In the genomic region with DNA sequence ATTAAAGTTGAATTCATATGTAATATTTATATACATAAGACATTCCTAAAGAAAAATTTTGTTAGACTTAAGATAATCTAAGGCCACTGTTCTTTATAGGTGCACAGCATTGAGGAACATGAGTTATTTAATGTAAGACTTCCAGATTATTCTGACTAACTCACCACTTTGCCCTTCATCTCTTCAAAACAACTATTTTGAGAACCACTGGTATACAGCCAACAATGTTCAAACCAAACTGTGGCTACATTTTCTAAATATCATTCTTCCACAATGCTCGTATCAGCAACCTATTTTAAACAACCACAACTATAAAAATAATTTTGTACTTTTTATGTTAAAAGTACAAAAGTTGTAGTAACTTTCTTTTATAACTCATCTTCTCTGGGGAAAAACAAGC, we compare ENCODE assay signal across 32 cellular contexts.
A peak's percentile ranks its signal among the peaks of the same experiment; 100 is the strongest.
DNase-seq lines count a peak whose midpoint lies in the region; ATAC-seq and TF ChIP-seq lines count a peak whose summit lies in the region.
"Had no signal": no experiment of that assay in that cellular context is flagged by ENCODE, and none has a peak within 500 bp of the region (broad histone marks: within the 10 kb centered on the region; RNA-seq: fewer than 3 reads in every experiment).

No MANE protein-coding gene starts in this region.

- in situ Hi-C loops in IMR-90 (cut with MboI; ENCODE audit: low sequenced_read_pairs): no loop called here

- no peak overlapping the region for H2AFZ ChIP-seq in IMR-90 (replicated peaks; ENCODE audit: low read length, poor library complexity)

- H3K27me3 ChIP-seq in IMR-90 (ENCODE audit: control insufficient read depth, insufficient read depth, low read length) (no peaks in the 10 kb centered on the region), adrenal gland (no peaks in the 10 kb centered on the region), SJCRH30 (no peaks in the 10 kb centered on the region)
- H3K27me3 ChIP-seq: ascending aorta, MG63, SJSA1, spleen had no signal

- CTCF ChIA-PET in IMR-90 (lab: Yijun Ruan, JAX): no interaction called here

- no peak overlapping the region for H2BK20ac ChIP-seq in IMR-90 (ENCODE audit: low read depth, low read length)

- dilution Hi-C loops in IMR-90 (cut with HindIII; ENCODE audit: low sequenced_read_pairs, unreplicated experiment): no loop called here

- H3K27ac ChIP-seq in IMR-90 (ENCODE audit: insufficient read depth, low read length): no peak overlapping the region
- H3K27ac ChIP-seq in adrenal gland: no peak overlapping the region
- no peak overlapping the region for H3K27ac ChIP-seq in SJCRH30
- H3K27ac ChIP-seq: A549, ascending aorta, left ventricle myocardium inferior, SJSA1, spleen, VCaP had no signal

- no peaks in the 10 kb centered on the region for H3K79me1 ChIP-seq in IMR-90 (ENCODE audit: low read depth in 1 of 2, low read length in 2 of 2)

- H4K8ac ChIP-seq in IMR-90 (ENCODE audit: low read depth in 2 of 2, low read length in 2 of 2): no peak overlapping the region

- H3K36me3 ChIP-seq in IMR-90 (ENCODE audit: control insufficient read depth, insufficient read depth, low read length): no peaks in the 10 kb centered on the region
- H3K36me3 ChIP-seq in adrenal gland (replicated peaks in 1 of 2): no peaks in the 10 kb centered on the region
- H3K36me3 ChIP-seq in SJCRH30: no peaks in the 10 kb centered on the region
- H3K36me3 ChIP-seq: ascending aorta, left ventricle myocardium inferior, MG63, SJSA1, spleen had no signal

- no peak for TF ChIP-seq RAD21 in IMR-90 (IDR thresholded peaks at IDR 0.05; ENCODE audit: low read length)

- H4K5ac ChIP-seq in IMR-90 (ENCODE audit: low read depth, low read length): no peak overlapping the region

- H3K9me1 ChIP-seq in IMR-90 (ENCODE audit: insufficient read depth, low read length): peaks cover 3% of the 10 kb centered on the region

- no peak overlapping the region for H2BK120ac ChIP-seq in IMR-90 (ENCODE audit: low read depth, low read length)

- no peak overlapping the region for H3K9ac ChIP-seq in IMR-90 (ENCODE audit: low read depth, low read length)

- no peak overlapping the region for H3K23ac ChIP-seq in IMR-90 (ENCODE audit: low read depth, low read length)

- no peak overlapping the region for H2AK9ac ChIP-seq in IMR-90 (replicated peaks; ENCODE audit: low read depth, low read length, poor library complexity)

- H4K20me1 ChIP-seq in IMR-90 (ENCODE audit: insufficient read depth, low read length): no peaks in the 10 kb centered on the region

- no peak overlapping the region for H2BK15ac ChIP-seq in IMR-90 (ENCODE audit: low read depth, low read length)

- ATAC-seq in IMR-90 (ENCODE audit: low read depth) (peak; percentile 90), HG02852 (IDR thresholded peaks at IDR 0.05; ENCODE audit: unreplicated experiment) (no peak), GM18520 (IDR thresholded peaks at IDR 0.05; ENCODE audit: unreplicated experiment) (no peak)
- ATAC-seq: A549; esophagus mucosa; right cardiac atrium; stimulated activated naive CD8-positive, alpha-beta T cell treated with anti-CD3 and anti-CD28 coated beads, Interleukin-15, amount 100 ng/mL, for 72 hours had no signal

- no peak overlapping the region for H3K18ac ChIP-seq in IMR-90 (ENCODE audit: low read depth, low read length)

- POLR2A ChIA-PET in IMR-90 (lab: Charles Lee; ENCODE audit: unreplicated experiment): no interaction called here

- intact Hi-C loops in IMR-90 (cut with micrococcal nuclease): loop anchor here (10.0 kb wide), 1 partner anchor 198 kb away; a partner anchor contains a TSS
- intact Hi-C loops in adrenal gland (cut with DNase I): no loop called here

- H3K4me3 ChIP-seq in AG09309 (ENCODE audit: control insufficient read depth, low read depth, low read length) (no peak overlapping the region), IMR-90 (ENCODE audit: insufficient read depth, low read depth, low read length) (no peak overlapping the region), adrenal gland (no peak overlapping the region), SJCRH30 (no peak overlapping the region)
- H3K4me3 ChIP-seq: A549, ascending aorta, left ventricle myocardium inferior, MG63, SJSA1, spleen had no signal

- H3K56ac ChIP-seq in IMR-90 (ENCODE audit: extremely low read depth, insufficient read depth, low read length): no peak overlapping the region

- H2BK5ac ChIP-seq in IMR-90 (ENCODE audit: low read depth, low read length, poor library complexity, severe bottlenecking): no peak overlapping the region

- no peak overlapping the region for H4K91ac ChIP-seq in IMR-90 (ENCODE audit: insufficient read depth, low read depth, low read length)

- H3K4me1 ChIP-seq in IMR-90 (ENCODE audit: control insufficient read depth, insufficient read depth, low read length) (peaks cover 4% of the 10 kb centered on the region), adrenal gland (replicated peaks in 1 of 2) (no peaks in the 10 kb centered on the region), SJCRH30 (no peaks in the 10 kb centered on the region)
- H3K4me1 ChIP-seq: A549, ascending aorta, left ventricle myocardium inferior, SJSA1, spleen had no signal

- H3K14ac ChIP-seq in IMR-90 (replicated peaks; ENCODE audit: low read depth, low read length): no peak overlapping the region

- H2AK5ac ChIP-seq in IMR-90 (ENCODE audit: low read depth, low read length): no peak overlapping the region

- no peak overlapping the region for H3K4me2 ChIP-seq in IMR-90 (ENCODE audit: low read depth, low read length)
- H3K4me2 ChIP-seq: A549 had no signal

- WGBS in IMR-90 (ENCODE audit: extremely low coverage in 2 of 2, insufficient read length in 1 of 2), 2 experiments: no CpG with 5 or more reads among the region's 1 CpG
- 21 to 47% (median 45%) methylated on average over 1 of the region's 1 CpG for WGBS in adrenal gland, 4 donors

- no TSS peak for BruUV-seq in IMR-90 (replicated peaks; lab: Mats Ljungman, UMichigan)

- no peak overlapping the region for H3K4ac ChIP-seq in IMR-90 (ENCODE audit: low read depth, low read length)

- TF ChIP-seq CTCF in AG09309 (IDR thresholded peaks at IDR 0.05; ENCODE audit: control insufficient read depth, insufficient read depth, low read depth, low read length, missing control alignments) (no peak), IMR-90 (conservative IDR thresholded peaks at IDR 0.05; ENCODE audit: low read depth, low read length) (no peak), adrenal gland (IDR thresholded peaks at IDR 0.05) (no peak)

- DNase-seq in AG09309 (ENCODE audit: low read depth) (peak; percentile 61), IMR-90 (peak; percentile 83), dedifferentiated amniotic fluid mesenchymal stem cell (ENCODE audit: extremely low spot score) (peak; percentile 47), non-pigmented ciliary epithelial cell (ENCODE audit: low read depth) (peak; percentile 6), adrenal gland (no peak), SJCRH30 (no peak)
- DNase-seq: activated CD4-positive, alpha-beta T cell treated with anti-CD3 and anti-CD28 coated beads for 48 hours; dermis blood vessel endothelial cell; endodermal cell; GDM1; GOT3; KBM-7; left ventricle myocardium inferior; mesendoderm; MG63; NCI-H1105; NCI-H187 treated with DMSO at 0.1 percent for 48 hours; NCI-H2171; NCI-H82; right cardiac atrium; RPMI8226; spleen; stimulated activated CD4-positive, alpha-beta T cell treated with anti-CD3 and anti-CD28 coated beads, Interleukin-2, amount 100 ng/mL, for 24 hours; stimulated activated naive CD8-positive, alpha-beta T cell treated with anti-CD3 and anti-CD28 coated beads, Interleukin-15, amount 100 ng/mL, for 72 hours; T-helper 9 cell had no signal

- H3K9me3 ChIP-seq in IMR-90 (ENCODE audit: control insufficient read depth, insufficient read depth, low read length) (no peaks in the 10 kb centered on the region), adrenal gland (replicated peaks in 1 of 3) (no peaks in the 10 kb centered on the region), SJCRH30 (replicated peaks) (no peaks in the 10 kb centered on the region)
- H3K9me3 ChIP-seq: A549, ascending aorta, left ventricle myocardium inferior, MG63, SJSA1, spleen had no signal

- TF ChIP-seq POLR2A in IMR-90 (IDR thresholded peaks at IDR 0.05; ENCODE audit: low read depth, low read length): no peak
- TF ChIP-seq POLR2A in adrenal gland (IDR thresholded peaks at IDR 0.05): no peak

TF ChIP-seq in IMR-90, 13 proteins besides CTCF, POLR2A, EP300 and RAD21:
- no peak for TF ChIP-seq SMC3 (IDR thresholded peaks at IDR 0.05; ENCODE audit: low read depth, low read length)
- TF ChIP-seq CHD1 (IDR thresholded peaks at IDR 0.05; ENCODE audit: low read depth, low read length): no peak

Comparison
In these comparisons a context has a peak if more than half of its experiments do, and no peak if none do; other contexts are left out.
1. DNase-seq: peak in AG09309 (single experiment), IMR-90 (single experiment), dedifferentiated amniotic fluid mesenchymal stem cell (single experiment) and non-pigmented ciliary epithelial cell (single experiment); none in adrenal gland (0 of 7) and SJCRH30 (0 of 2).